ENCODE assay signal across 25 cellular contexts in the genomic region with DNA sequence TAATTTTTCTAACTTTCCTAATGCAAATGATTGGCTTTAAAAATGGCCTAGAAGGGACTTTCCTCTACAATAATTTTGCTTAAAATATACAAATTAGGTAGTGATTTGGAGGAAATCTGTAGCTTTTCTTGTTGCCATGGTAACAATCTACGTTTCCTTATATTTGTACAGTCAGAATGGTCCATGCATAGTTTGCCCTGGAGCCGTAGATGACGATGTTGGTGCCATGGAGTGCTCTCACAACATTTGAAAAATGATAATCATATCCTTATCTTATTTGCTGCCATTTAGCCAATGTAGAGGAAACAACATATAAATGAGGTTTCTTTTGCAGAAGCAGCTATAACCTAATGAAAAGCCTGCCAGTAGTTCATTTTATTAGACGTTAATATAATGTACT.
"Had no signal": no experiment of that assay in that cellular context is flagged by ENCODE, and none has a peak within 500 bp of the region (broad histone marks: within the 10 kb centered on the region; RNA-seq: fewer than 3 reads in every experiment).

No MANE protein-coding gene starts in this region.

- H3K4me3 ChIP-seq: adrenal gland, ascending aorta, coronary artery, dorsolateral prefrontal cortex, heart left ventricle, ovary, skin epidermis, uterus had no signal

- H3K27me3 ChIP-seq: adrenal gland, ascending aorta, heart left ventricle, ovary, uterus had no signal

- DNase-seq: activated CD4-positive, alpha-beta T cell treated with anti-CD3 and anti-CD28 coated beads for 48 hours; activated CD4-positive, alpha-beta T cell treated with anti-CD3 and anti-CD28 coated beads, Interleukin-2, amount 50 U/mL, for 48 hours; activated CD8-positive, alpha-beta memory T cell treated with anti-CD3 and anti-CD28 coated beads, Interleukin-2, amount 50 U/mL, for 4 hours; activated effector memory CD4-positive, alpha-beta T cell treated with anti-CD3 and anti-CD28 coated beads, Interleukin-2, amount 50 U/mL, for 16 hours; activated naive CD4-positive, alpha-beta T cell treated with anti-CD3 and anti-CD28 coated beads for 36 hours; activated naive CD8-positive, alpha-beta T cell treated with anti-CD3 and anti-CD28 coated beads for 36 hours; activated T-cell treated with anti-CD3 and anti-CD28 coated beads, Interleukin-2, amount 50 U/mL, for 1 hour; adrenal gland; dorsolateral prefrontal cortex; effector memory CD8-positive, alpha-beta T cell; heart left ventricle; hypothalamus; immature natural killer cell; kidney; left colon; midbrain; naive thymus-derived CD4-positive, alpha-beta T cell; ovary; stimulated activated CD4-positive, alpha-beta T cell treated with anti-CD3 and anti-CD28 coated beads, Interleukin-4, amount 100 ng/mL, for 24 hours; stimulated activated naive CD8-positive, alpha-beta T cell treated with anti-CD3 and anti-CD28 coated beads, Interleukin-15, amount 100 ng/mL, for 72 hours; substantia nigra; uterus had no signal

- H3K36me3 ChIP-seq: adrenal gland, ascending aorta, heart left ventricle, ovary, uterus had no signal
